In the genomic region with DNA sequence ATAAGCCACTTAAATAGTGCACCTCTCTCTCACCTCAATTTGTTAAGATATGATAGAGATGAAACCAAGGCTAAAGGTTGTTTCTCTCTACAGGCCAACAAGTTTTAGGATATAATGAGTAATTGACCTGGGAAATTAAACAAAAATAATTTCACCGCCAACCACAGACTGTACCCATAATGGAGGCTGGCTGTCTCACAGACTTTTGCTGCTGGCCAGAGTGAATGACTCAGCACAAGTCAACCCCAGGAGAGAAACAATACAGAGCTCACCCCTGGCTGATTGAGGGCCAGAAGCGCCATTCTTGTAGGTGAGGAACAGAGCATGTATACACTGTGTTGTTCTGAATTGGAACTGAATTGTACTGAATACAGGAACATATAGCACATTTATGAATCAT, we compare ENCODE assay signal across 12 cellular contexts.
DNase-seq lines count a peak whose midpoint lies in the region; ATAC-seq and TF ChIP-seq lines count a peak whose summit lies in the region.
"Had no signal": no experiment of that assay in that cellular context is flagged by ENCODE, and none has a peak within 500 bp of the region (broad histone marks: within the 10 kb centered on the region; RNA-seq: fewer than 3 reads in every experiment).

No MANE protein-coding gene starts in this region.

- peaks cover 56% of the 10 kb centered on the region for H3K4me1 Mint-ChIP-seq in HFFc6 (ENCODE audit: low read depth)
- no peaks in the 10 kb centered on the region for H3K4me1 Mint-ChIP-seq in stimulated activated effector memory CD8-positive, alpha-beta T cell treated with anti-CD3 and anti-CD28 coated beads, Interleukin-12 subunit alpha, Interleukin-12 subunit beta, amount 100 ng/mL, for 72 hours
- H3K4me1 Mint-ChIP-seq: central memory CD8-positive, alpha-beta T cell; T-cell had no signal

- H3K4me1 ChIP-seq in ascending aorta (peaks cover 0 to 10% of the 10 kb centered on the region in 2 donors), left ventricle myocardium inferior (peaks cover 30% of the 10 kb centered on the region)

- peak overlapping the region; percentile 61 for H3K4me3 Mint-ChIP-seq in HFFc6
- no peak overlapping the region for H3K4me3 Mint-ChIP-seq in stimulated activated effector memory CD8-positive, alpha-beta T cell treated with anti-CD3 and anti-CD28 coated beads, Interleukin-12 subunit alpha, Interleukin-12 subunit beta, amount 100 ng/mL, for 72 hours
- H3K4me3 Mint-ChIP-seq: central memory CD8-positive, alpha-beta T cell; T-cell had no signal

- TF ChIP-seq CTCF in HFFc6 (IDR thresholded peaks at IDR 0.05) (no peak), ascending aorta (IDR thresholded peaks at IDR 0.05) (no peak), left ventricle myocardium inferior (IDR thresholded peaks at IDR 0.05; ENCODE audit: borderline replicate concordance) (no peak)

- H3K4me3 ChIP-seq in ascending aorta (no peak overlapping the region), left ventricle myocardium inferior (no peak overlapping the region)

- intact Hi-C loops in ascending aorta (cut with DNase I) (no loop called here), left ventricle myocardium inferior (cut with micrococcal nuclease) (no loop called here)

- H3K27me3 Mint-ChIP-seq in HFFc6 (ENCODE audit: insufficient read depth): no peaks in the 10 kb centered on the region; the same call in 1 of the 2 replicates

- H3K27me3 ChIP-seq in ascending aorta (no peaks in the 10 kb centered on the region), left ventricle myocardium inferior (ENCODE audit: low read depth) (no peaks in the 10 kb centered on the region)

- no peaks in the 10 kb centered on the region for H3K9me3 ChIP-seq in ascending aorta
- no peaks in the 10 kb centered on the region for H3K9me3 ChIP-seq in left ventricle myocardium inferior (replicated peaks)

- H3K27ac ChIP-seq in ascending aorta (peak overlapping the region; percentile 57 to 70), left ventricle myocardium inferior (replicated peaks) (peak overlapping the region; percentile 18)

- peak; percentile 24 for ATAC-seq in stimulated activated effector memory CD8-positive, alpha-beta T cell treated with anti-CD3 and anti-CD28 coated beads, Interleukin-12 subunit alpha, Interleukin-12 subunit beta, amount 100 ng/mL, for 72 hours
- no peak for ATAC-seq in HG02885 (IDR thresholded peaks at IDR 0.05; ENCODE audit: poor library complexity, unreplicated experiment)
- ATAC-seq: T-cell had no signal

- no peaks in the 10 kb centered on the region for H3K9me3 Mint-ChIP-seq in HFFc6
- H3K9me3 Mint-ChIP-seq in stimulated activated effector memory CD8-positive, alpha-beta T cell treated with anti-CD3 and anti-CD28 coated beads, Interleukin-12 subunit alpha, Interleukin-12 subunit beta, amount 100 ng/mL, for 72 hours: no peaks in the 10 kb centered on the region
- H3K9me3 Mint-ChIP-seq: central memory CD8-positive, alpha-beta T cell; T-cell had no signal

- H3K36me3 ChIP-seq in ascending aorta: no peaks in the 10 kb centered on the region
- no peaks in the 10 kb centered on the region for H3K36me3 ChIP-seq in left ventricle myocardium inferior

- DNase-seq in HFFc6 (peak; percentile 56), ascending aorta (ENCODE audit: low spot score in 2 of 2) (no peak), left ventricle myocardium inferior (no peak), NCI-H524 (lab: John Stamatoyannopoulos, UW) (no peak)
- DNase-seq in stimulated activated effector memory CD8-positive, alpha-beta T cell treated with anti-CD3 and anti-CD28 coated beads, Interleukin-12 subunit alpha, Interleukin-12 subunit beta, amount 100 ng/mL, for 72 hours (ENCODE audit: low spot score in 2 of 2): no peak
- no peak for DNase-seq in activated CD4-positive, alpha-beta T cell treated with anti-CD3 and anti-CD28 coated beads, Interleukin-2, amount 50 U/mL, for 1 hour
- DNase-seq in activated CD4-positive, alpha-beta T cell treated with anti-CD3 and anti-CD28 coated beads for 48 hours: no peak
- DNase-seq: activated CD8-positive, alpha-beta memory T cell treated with anti-CD3 and anti-CD28 coated beads, Interleukin-2, amount 50 U/mL, for 4 hours; NCI-H2107; T-cell had no signal

- peaks cover 58% of the 10 kb centered on the region for H3K36me3 Mint-ChIP-seq in HFFc6 (ENCODE audit: low read depth)
- H3K36me3 Mint-ChIP-seq in stimulated activated effector memory CD8-positive, alpha-beta T cell treated with anti-CD3 and anti-CD28 coated beads, Interleukin-12 subunit alpha, Interleukin-12 subunit beta, amount 100 ng/mL, for 72 hours: no peaks in the 10 kb centered on the region
- H3K36me3 Mint-ChIP-seq: T-cell had no signal

- H3K27ac Mint-ChIP-seq in HFFc6: peak overlapping the region; percentile 93
- no peak overlapping the region for H3K27ac Mint-ChIP-seq in stimulated activated effector memory CD8-positive, alpha-beta T cell treated with anti-CD3 and anti-CD28 coated beads, Interleukin-12 subunit alpha, Interleukin-12 subunit beta, amount 100 ng/mL, for 72 hours
- H3K27ac Mint-ChIP-seq: T-cell had no signal
